In genomic region chr11:85755285-85755684, GRCh38 we compare ENCODE assay signal across 26 cellular contexts. TPM values are rescaled to one million over a fixed set of nuclear protein-coding genes. Genes with fewer than 3 reads are reported as not detected.
A peak's percentile ranks its signal among the peaks of the same experiment; 100 is the strongest.
DNase-seq lines count a peak whose midpoint lies in the region; ATAC-seq, FAIRE-seq and TF ChIP-seq lines count a peak whose summit lies in the region.
"Had no signal": no experiment of that assay in that cellular context is flagged by ENCODE, and none has a peak within 500 bp of the region (broad histone marks: within the 10 kb centered on the region; RNA-seq: fewer than 3 reads in every experiment).

No MANE protein-coding gene starts in this region.

- intact Hi-C loops in activated naive CD4-positive, alpha-beta T cell treated with anti-CD3 and anti-CD28 coated beads for 36 hours (cut with micrococcal nuclease): loop anchor here (10.0 kb wide), 1 partner anchor 920 kb away; the partner anchor contains the start of gene ME3
- intact Hi-C loops in transverse colon (cut with DNase I; ENCODE audit: low total_unique reads): no loop called here
- intact Hi-C loops in sciatic nerve (cut with DNase I): no loop called here

- peaks cover 93% of the 10 kb centered on the region for H3K4me1 Mint-ChIP-seq in activated naive CD4-positive, alpha-beta T cell treated with anti-CD3 and anti-CD28 coated beads for 36 hours (ENCODE audit: low read depth)
- H3K4me1 Mint-ChIP-seq in activated CD4-positive, alpha-beta memory T cell treated with anti-CD3 and anti-CD28 coated beads, Interleukin-2, amount 10 ng/mL, durations not matched to agents 7 days and 5 days: peaks cover 91% of the 10 kb centered on the region

- H3K23me2 ChIP-seq in H1 (ENCODE audit: low read depth, low read length): no peaks in the 10 kb centered on the region

- no peak overlapping the region for H2BK15ac ChIP-seq in H1 (ENCODE audit: low read length)

- no peak overlapping the region for H2AK5ac ChIP-seq in H1 (ENCODE audit: low read depth, low read length)

- TF ChIP-seq POLR2A in H1 (IDR thresholded peaks at IDR 0.05; ENCODE audit: control extremely low read depth in 1 of 2, low read depth in 2 of 2, low read length in 2 of 2) (no peak), transverse colon (IDR thresholded peaks at IDR 0.05) (no peak)

- no peak overlapping the region for H2BK120ac ChIP-seq in H1 (replicated peaks; ENCODE audit: low read depth, low read length)

- no peak overlapping the region for H4K91ac ChIP-seq in H1 (replicated peaks; ENCODE audit: insufficient read length, low read length)

- POLR2A ChIA-PET in activated CD4-positive, alpha-beta memory T cell treated with anti-CD3 and anti-CD28 coated beads, Interleukin-2, amount 10 ng/mL, durations not matched to agents 7 days and 5 days (lab: Charles Lee): interaction anchor here (1.0 to 2.3 kb wide), 5 partner anchors 19 to 107 kb away, joined by 3 to 7 read pairs (median 4); partner anchors contain the start of genes CCDC83 and TMEM126A
- POLR2A ChIA-PET in H1 (lab: Charles Lee; ENCODE audit: partially characterized antibody): interaction anchor here (0.9 kb wide), 2 partner anchors 47 to 107 kb away, joined by 3 read pairs; partner anchors contain the start of gene TMEM126A

- H3K79me2 ChIP-seq in H1 (ENCODE audit: control insufficient read depth in 1 of 2, insufficient read depth in 2 of 2, low read length in 2 of 2): no peaks in the 10 kb centered on the region

- TF ChIP-seq RAD21 in H1 (IDR thresholded peaks at IDR 0.05 in 1 of 2, conservative IDR thresholded peaks at IDR 0.05 in 1 of 2; ENCODE audit: low read depth in 2 of 2, low read length in 2 of 2): no peak

- no peak overlapping the region for H2BK20ac ChIP-seq in H1 (ENCODE audit: low read length)

- H3K36me3 Mint-ChIP-seq in activated naive CD4-positive, alpha-beta T cell treated with anti-CD3 and anti-CD28 coated beads for 36 hours (ENCODE audit: low read depth): no peaks in the 10 kb centered on the region
- peaks cover 74% of the 10 kb centered on the region for H3K36me3 Mint-ChIP-seq in activated CD4-positive, alpha-beta memory T cell treated with anti-CD3 and anti-CD28 coated beads, Interleukin-2, amount 10 ng/mL, durations not matched to agents 7 days and 5 days (ENCODE audit: low read depth)
- H3K36me3 Mint-ChIP-seq: memory B cell had no signal

- H3K18ac ChIP-seq in H1 (ENCODE audit: extremely low read depth, low read length): no peak overlapping the region

- no peaks in the 10 kb centered on the region for H3K36me3 ChIP-seq in H1 (ENCODE audit: control insufficient read depth in 2 of 4, insufficient read depth in 4 of 4, low read length in 3 of 4)
- no peaks in the 10 kb centered on the region for H3K36me3 ChIP-seq in transverse colon
- H3K36me3 ChIP-seq: BLaER1 treated with 17β-estradiol and CSF1 and Interleukin-3, amounts not matched to agents 10 nM and 100 nM; pancreas; right atrium auricular region; upper lobe of right lung had no signal

- peak overlapping the region; percentile 0 for H3K4me3 Mint-ChIP-seq in activated naive CD4-positive, alpha-beta T cell treated with anti-CD3 and anti-CD28 coated beads for 36 hours
- H3K4me3 Mint-ChIP-seq in activated CD4-positive, alpha-beta memory T cell treated with anti-CD3 and anti-CD28 coated beads, Interleukin-2, amount 10 ng/mL, durations not matched to agents 7 days and 5 days: no peak overlapping the region
- H3K4me3 Mint-ChIP-seq: memory B cell, nephron had no signal

- TF ChIP-seq CTCF in H1 (IDR thresholded peaks at IDR 0.05; ENCODE audit: control extremely low read depth in 1 of 3, insufficient read depth in 1 of 3, low read depth in 1 of 3, low read length in 3 of 3) (no peak), transverse colon (IDR thresholded peaks at IDR 0.05) (no peak)

- H3K9ac ChIP-seq in H1 (replicated peaks in 1 of 4; ENCODE audit: extremely low read depth in 1 of 4, low read depth in 3 of 4, low read length in 3 of 4): no peak overlapping the region
- H3K9ac ChIP-seq: BLaER1 treated with 17β-estradiol and CSF1 and Interleukin-3, amounts not matched to agents 10 nM and 100 nM had no signal

- H3K4me1 ChIP-seq in H1 (replicated peaks in 1 of 4; ENCODE audit: control insufficient read depth in 3 of 4, insufficient read depth in 4 of 4, low read length in 3 of 4) (peaks cover 0 to 8% (median 0%) of the 10 kb centered on the region in 4 experiments; a peak in 1 of 7 replicates), transverse colon (peaks cover 0 to 25% (median 11%) of the 10 kb centered on the region in 4 donors)
- H3K4me1 ChIP-seq: pancreas had no signal

- no peaks in the 10 kb centered on the region for H3K27me3 Mint-ChIP-seq in activated naive CD4-positive, alpha-beta T cell treated with anti-CD3 and anti-CD28 coated beads for 36 hours (ENCODE audit: low read depth)
- H3K27me3 Mint-ChIP-seq in activated CD4-positive, alpha-beta memory T cell treated with anti-CD3 and anti-CD28 coated beads, Interleukin-2, amount 10 ng/mL, durations not matched to agents 7 days and 5 days: no peaks in the 10 kb centered on the region

- H3K79me1 ChIP-seq in H1 (ENCODE audit: low read depth, low read length): no peaks in the 10 kb centered on the region; the same call in 1 of the 2 replicates

- CTCF ChIA-PET in activated naive CD4-positive, alpha-beta T cell treated with anti-CD3 and anti-CD28 coated beads for 36 hours (lab: Charles Lee): interaction anchor here (1.1 kb wide), 1 partner anchor 10 kb away, joined by 3 read pairs; no protein-coding TSS in a partner anchor
- CTCF ChIA-PET in activated CD4-positive, alpha-beta memory T cell treated with anti-CD3 and anti-CD28 coated beads, Interleukin-2, amount 10 ng/mL, durations not matched to agents 7 days and 5 days (lab: Charles Lee): interaction anchor here (1.6 kb wide), 1 partner anchor 54 kb away, joined by 3 read pairs; no protein-coding TSS in a partner anchor
- CTCF ChIA-PET in H1 (lab: Charles Lee; ENCODE audit: partially characterized antibody): interaction anchor here (1.1 kb wide), 1 partner anchor 10 kb away, joined by 5 read pairs; no protein-coding TSS in a partner anchor

- no peak overlapping the region for H2BK5ac ChIP-seq in H1 (ENCODE audit: low read depth, low read length)

- no peak overlapping the region for H4K5ac ChIP-seq in H1 (ENCODE audit: insufficient read length, low read depth, low read length)

- no peak overlapping the region for H4K8ac ChIP-seq in H1 (ENCODE audit: extremely low read depth, insufficient read depth, low read length)

- no peak overlapping the region for H3K4ac ChIP-seq in H1 (replicated peaks; ENCODE audit: insufficient read length, low read depth, low read length)

- H3K27ac Mint-ChIP-seq in activated naive CD4-positive, alpha-beta T cell treated with anti-CD3 and anti-CD28 coated beads for 36 hours: peak overlapping the region; percentile 68
- peak overlapping the region; percentile 66 for H3K27ac Mint-ChIP-seq in activated CD4-positive, alpha-beta memory T cell treated with anti-CD3 and anti-CD28 coated beads, Interleukin-2, amount 10 ng/mL, durations not matched to agents 7 days and 5 days
- H3K27ac Mint-ChIP-seq: memory B cell, nephron had no signal

- no peaks in the 10 kb centered on the region; a peak in 2 of 7 replicates for H3K27me3 ChIP-seq in H1 (replicated peaks in 1 of 4; ENCODE audit: control insufficient read depth in 3 of 4, extremely low read depth in 1 of 4, insufficient read depth in 3 of 4, low read length in 3 of 4)
- no peaks in the 10 kb centered on the region for H3K27me3 ChIP-seq in transverse colon
- H3K27me3 ChIP-seq: BLaER1 treated with 17β-estradiol and CSF1 and Interleukin-3, amounts not matched to agents 10 nM and 100 nM; pancreas; right atrium auricular region; upper lobe of right lung had no signal

- no peak overlapping the region for H3K4me3 ChIP-seq in H1 (ENCODE audit: extremely low read depth in 1 of 4, insufficient read depth in 2 of 4, low read depth in 3 of 4, low read length in 4 of 4)
- no peak overlapping the region for H3K4me3 ChIP-seq in transverse colon
- H3K4me3 ChIP-seq: BLaER1 treated with 17β-estradiol and CSF1 and Interleukin-3, amounts not matched to agents 10 nM and 100 nM; coronary artery; pancreas; right atrium auricular region; upper lobe of right lung had no signal

- no peak overlapping the region for H3K23ac ChIP-seq in H1 (ENCODE audit: insufficient read length)

- H3K9me3 Mint-ChIP-seq in activated naive CD4-positive, alpha-beta T cell treated with anti-CD3 and anti-CD28 coated beads for 36 hours: no peaks in the 10 kb centered on the region
- H3K9me3 Mint-ChIP-seq in activated CD4-positive, alpha-beta memory T cell treated with anti-CD3 and anti-CD28 coated beads, Interleukin-2, amount 10 ng/mL, durations not matched to agents 7 days and 5 days: no peaks in the 10 kb centered on the region
- H3K9me3 Mint-ChIP-seq: memory B cell, nephron had no signal

- H3K27ac ChIP-seq in H1 (ENCODE audit: low read depth, low read length): no peak overlapping the region
- H3K27ac ChIP-seq in transverse colon: peak overlapping the region; percentile 54 to 71 (median 69)
- H3K27ac ChIP-seq: BLaER1 treated with 17β-estradiol and CSF1 and Interleukin-3, amounts not matched to agents 10 nM and 100 nM; pancreas; right atrium auricular region; upper lobe of right lung had no signal

- in situ Hi-C loops in transverse colon (cut with MboI; ENCODE audit: low pct_ligation_motif_present in 1 of 4, low pct_unique_long_range_greater_than_20kb in 1 of 4, low sequenced_read_pairs in 3 of 4): no loop called here

- peak overlapping the region; percentile 41; the same call in 1 of the 2 replicates for H2AFZ ChIP-seq in H1 (ENCODE audit: low read length)

- no peak overlapping the region for H3K14ac ChIP-seq in H1 (ENCODE audit: insufficient read length)

- H3K56ac ChIP-seq in H1 (replicated peaks; ENCODE audit: insufficient read length, low read depth, low read length): no peak overlapping the region

- H3K9me3 ChIP-seq in H1 (ENCODE audit: insufficient read depth in 2 of 2, low read depth in 1 of 2, low read length in 1 of 2): no peaks in the 10 kb centered on the region
- no peaks in the 10 kb centered on the region for H3K9me3 ChIP-seq in transverse colon
- H3K9me3 ChIP-seq: BLaER1 treated with 17β-estradiol and CSF1 and Interleukin-3, amounts not matched to agents 10 nM and 100 nM; pancreas; right atrium auricular region; upper lobe of right lung had no signal

- ATAC-seq in sciatic nerve: no peak
- ATAC-seq: left cardiac atrium, pancreas, upper lobe of right lung had no signal

- FAIRE-seq in H1 (lab: Jason Lieb, UNC): no peak
- FAIRE-seq: pancreas had no signal

- H4K20me1 ChIP-seq in H1 (replicated peaks in 1 of 2; ENCODE audit: control insufficient read depth in 1 of 2, insufficient read depth in 2 of 2, low read length in 2 of 2): no peaks in the 10 kb centered on the region
- H4K20me1 ChIP-seq: BLaER1 treated with 17β-estradiol and CSF1 and Interleukin-3, amounts not matched to agents 10 nM and 100 nM had no signal

- H3K4me2 ChIP-seq in H1 (ENCODE audit: insufficient read depth in 1 of 2, low read depth in 2 of 2, low read length in 2 of 2): no peak overlapping the region
- H3K4me2 ChIP-seq: BLaER1 treated with 17β-estradiol and CSF1 and Interleukin-3, amounts not matched to agents 10 nM and 100 nM had no signal

- DNase-seq in activated naive CD4-positive, alpha-beta T cell treated with anti-CD3 and anti-CD28 coated beads for 36 hours: peak; percentile 57
- no peak for DNase-seq in activated naive CD4-positive, alpha-beta T cell (lab: John Stamatoyannopoulos, UW)
- DNase-seq in activated CD4-positive, alpha-beta memory T cell treated with anti-CD3 and anti-CD28 coated beads, Interleukin-2, amount 10 ng/mL, durations not matched to agents 7 days and 5 days: no peak
- no peak for DNase-seq in H1 (ENCODE audit: low read depth in 1 of 2, low spot score in 2 of 2)
- DNase-seq in transverse colon: no peak
- no peak for DNase-seq in DMS114 treated with DMSO at 0.1 percent for 48 hours (lab: John Stamatoyannopoulos, UW; ENCODE audit: unreplicated experiment)
- no peak for DNase-seq in sciatic nerve (ENCODE audit: low spot score)
- DNase-seq: activated CD4-positive, alpha-beta T cell treated with anti-CD3 and anti-CD28 coated beads, Interleukin-2, amount 50 U/mL, for 4 hours; activated T-cell treated with anti-CD3 and anti-CD28 coated beads, Interleukin-2, amount 50 U/mL, for 48 hours; glutamatergic neuron; GOT3; left cardiac atrium; NCI-H1105 treated with DMSO at 0.1 percent for 48 hours; NCI-H2081; NCI-H510A; NK-92 treated with Interleukin-12 subunit alpha and Interleukin-12 subunit beta, amount 100 ng/mL, for 24 hours; pancreas; SHP77 treated with DMSO at 0.1 percent for 48 hours; stimulated activated CD4-positive, alpha-beta T cell treated with anti-CD3 and anti-CD28 coated beads, Interleukin-12 subunit alpha, Interleukin-12 subunit beta, amount 100 ng/mL, for 4 hours; stimulated activated CD4-positive, alpha-beta T cell treated with anti-CD3 and anti-CD28 coated beads, Interleukin-4, amount 100 ng/mL, for 4 hours; upper lobe of right lung had no signal

- 83% methylated on average over 2 of the region's 2 CpGs; no CpG with 5 or more reads in 1 of the 2 experiments for WGBS in H1 (ENCODE audit: extremely low coverage in 1 of 2, insufficient coverage in 1 of 2, insufficient read length in 1 of 2, insufficient replicate concordance in 2 of 2, low coverage in 1 of 2, low lambda C conversion rate in 2 of 2, missing lambda C conversion rate in 1 of 2), 2 experiments
- 85% methylated on average over 2 of the region's 2 CpGs; no CpG with 5 or more reads in 1 of the 2 donors for WGBS in transverse colon (ENCODE audit: low coverage in 1 of 2), 2 donors

- no peak overlapping the region for H2BK12ac ChIP-seq in H1 (ENCODE audit: low read depth, low read length)

- TF ChIP-seq EP300 in H1 (IDR thresholded peaks at IDR 0.05; ENCODE audit: borderline replicate concordance in 1 of 2, low read depth in 2 of 2, low read length in 2 of 2): no peak
- no peak for TF ChIP-seq EP300 in transverse colon (IDR thresholded peaks at IDR 0.05; ENCODE audit: low read depth)

RNA-seq across cellular contexts. Expression of gene SYTL2, which starts 55.7 kb away (rescaled TPM):
- 10 to 100 TPM; 13.8 to 13.9 TPM for total RNA-seq in activated naive CD4-positive, alpha-beta T cell treated with anti-CD3 and anti-CD28 coated beads for 36 hours
- 10 to 100 TPM; 93.0 to 99.2 TPM for total RNA-seq in activated CD4-positive, alpha-beta memory T cell treated with anti-CD3 and anti-CD28 coated beads, Interleukin-2, amount 10 ng/mL, durations not matched to agents 7 days and 5 days
- 9.1 TPM in 2 replicates for total RNA-seq in H1 (2021; fragmentation: NEBNext Ultra II Directional; extraction: Animal tissue kit (Norgen Biotek cat#: 25700))
- polyA plus RNA-seq in H1 (2011; rRNA removed): 1.1 and 1.3 TPM in 2 replicates
- polyA plus RNA-seq in H1 (2011; cell fraction: cytosol; rRNA removed): 2.4 TPM
- 2.9 TPM for polyA plus RNA-seq in H1 (2011; cell fraction: nucleus; rRNA removed)
- polyA plus RNA-seq in H1 (2012, experiment 1 of 2): 2.4 to 3.3 TPM (median 2.7 TPM) in 4 replicates
- 0.09 TPM for polyA plus RNA-seq in H1 (2012, experiment 2 of 2)
- polyA plus RNA-seq in H1 (2013, experiment 1 of 2): 12.3 TPM
- 11.8 TPM for polyA plus RNA-seq in H1 (2013, experiment 2 of 2)
- polyA minus RNA-seq in H1 (2011; rRNA and poly(A)+ RNA removed): 2.9 and 4.1 TPM in 2 replicates
- polyA minus RNA-seq in H1 (2011; cell fraction: cytosol; rRNA and poly(A)+ RNA removed): 2.5 TPM
- polyA minus RNA-seq in H1 (2011; cell fraction: nucleus; rRNA and poly(A)+ RNA removed): 11.5 TPM
- total RNA-seq in transverse colon (1,000 to 10,000 TPM in 1 of 4 donors, 100 to 1,000 TPM in 3; 140 to 1,280 (median 344) TPM), sciatic nerve (24.6 TPM)
